8 cellular contexts compared by ENCODE assay signal in genomic region chr2:43059183-43059897, GRCh38.
DNase-seq lines count a peak whose midpoint lies in the region; ATAC-seq and TF ChIP-seq lines count a peak whose summit lies in the region.

No MANE protein-coding gene starts in this region.

- H3K4me3 Mint-ChIP-seq in activated CD4-positive, alpha-beta T cell treated with anti-CD3 and anti-CD28 coated beads, Interleukin-2, amount 10 ng/mL, durations not matched to agents 7 days and 5 days = peak overlapping the region; percentile 6
- H3K4me3 Mint-ChIP-seq in stimulated activated effector memory CD8-positive, alpha-beta T cell treated with anti-CD3 and anti-CD28 coated beads, Interleukin-12 subunit alpha, Interleukin-12 subunit beta, amount 100 ng/mL, for 72 hours = peak overlapping the region; percentile 6

- peak; percentile 84 for ATAC-seq in GM21786 (IDR thresholded peaks at IDR 0.05; ENCODE audit: unreplicated experiment)
- peak; percentile 97 for ATAC-seq in stimulated activated effector memory CD8-positive, alpha-beta T cell treated with anti-CD3 and anti-CD28 coated beads, Interleukin-12 subunit alpha, Interleukin-12 subunit beta, amount 100 ng/mL, for 72 hours
- ATAC-seq in HG02798 (IDR thresholded peaks at IDR 0.05; ENCODE audit: poor library complexity, unreplicated experiment) = no peak

- H3K9me3 ChIP-seq in BE2C (no peaks in the 10 kb centered on the region; the same call in 1 of the 2 replicates), colonic mucosa (no peaks in the 10 kb centered on the region)

- H3K27ac Mint-ChIP-seq in activated CD4-positive, alpha-beta T cell treated with anti-CD3 and anti-CD28 coated beads, Interleukin-2, amount 10 ng/mL, durations not matched to agents 7 days and 5 days = peak overlapping the region; percentile 86
- peak overlapping the region; percentile 9 for H3K27ac Mint-ChIP-seq in stimulated activated effector memory CD8-positive, alpha-beta T cell treated with anti-CD3 and anti-CD28 coated beads, Interleukin-12 subunit alpha, Interleukin-12 subunit beta, amount 100 ng/mL, for 72 hours

- no peak overlapping the region for H3K9ac ChIP-seq in colonic mucosa (ENCODE audit: low read depth in 2 of 2, low read length in 2 of 2)

- CTCF ChIA-PET in activated CD4-positive, alpha-beta T cell treated with anti-CD3 and anti-CD28 coated beads, Interleukin-2, amount 10 ng/mL, durations not matched to agents 7 days and 5 days (lab: Charles Lee) = interaction anchor here (1.2 kb wide), 1 partner anchor 483 kb away, joined by 3 read pairs; no protein-coding TSS in a partner anchor

- H3K9me3 Mint-ChIP-seq in activated CD4-positive, alpha-beta T cell treated with anti-CD3 and anti-CD28 coated beads, Interleukin-2, amount 10 ng/mL, durations not matched to agents 7 days and 5 days = peaks cover 8% of the 10 kb centered on the region
- H3K9me3 Mint-ChIP-seq in stimulated activated effector memory CD8-positive, alpha-beta T cell treated with anti-CD3 and anti-CD28 coated beads, Interleukin-12 subunit alpha, Interleukin-12 subunit beta, amount 100 ng/mL, for 72 hours = no peaks in the 10 kb centered on the region

- peaks cover 28% of the 10 kb centered on the region for H3K4me1 Mint-ChIP-seq in activated CD4-positive, alpha-beta T cell treated with anti-CD3 and anti-CD28 coated beads, Interleukin-2, amount 10 ng/mL, durations not matched to agents 7 days and 5 days
- peaks cover 27% of the 10 kb centered on the region for H3K4me1 Mint-ChIP-seq in stimulated activated effector memory CD8-positive, alpha-beta T cell treated with anti-CD3 and anti-CD28 coated beads, Interleukin-12 subunit alpha, Interleukin-12 subunit beta, amount 100 ng/mL, for 72 hours

- H3K36me3 ChIP-seq in BE2C (no peaks in the 10 kb centered on the region), colonic mucosa (no peaks in the 10 kb centered on the region)

- H3K4me3 ChIP-seq in BE2C (ENCODE audit: low read depth, low read length) = no peak overlapping the region
- no peak overlapping the region for H3K4me3 ChIP-seq in colonic mucosa

- H3K4me1 ChIP-seq in BE2C (peaks cover 13% of the 10 kb centered on the region), colonic mucosa (no peaks in the 10 kb centered on the region)

- POLR2A ChIA-PET in activated CD4-positive, alpha-beta T cell treated with anti-CD3 and anti-CD28 coated beads, Interleukin-2, amount 10 ng/mL, durations not matched to agents 7 days and 5 days (lab: Charles Lee) = interaction anchor here (0.9 kb wide), 1 partner anchor 9 kb away, joined by 5 read pairs; no protein-coding TSS in a partner anchor

- no peak for TF ChIP-seq CTCF in BE2C (IDR thresholded peaks at IDR 0.05; ENCODE audit: low read depth, low read length)
- TF ChIP-seq CTCF in colonic mucosa (IDR thresholded peaks at IDR 0.05) = no peak

- H3K27me3 Mint-ChIP-seq in activated CD4-positive, alpha-beta T cell treated with anti-CD3 and anti-CD28 coated beads, Interleukin-2, amount 10 ng/mL, durations not matched to agents 7 days and 5 days = peaks cover 13% of the 10 kb centered on the region

- no peaks in the 10 kb centered on the region for H3K27me3 ChIP-seq in BE2C
- H3K27me3 ChIP-seq in colonic mucosa = no peaks in the 10 kb centered on the region

- H3K27ac ChIP-seq in colonic mucosa = no peak overlapping the region

- peak; percentile 59 for DNase-seq in BE2C
- peak; percentile 8 for DNase-seq in NCI-H187 treated with DMSO at 0.1 percent for 48 hours (lab: John Stamatoyannopoulos, UW)
- peak; percentile 74 for DNase-seq in activated CD4-positive, alpha-beta T cell treated with anti-CD3 and anti-CD28 coated beads, Interleukin-2, amount 10 ng/mL, durations not matched to agents 7 days and 5 days
- peak; percentile 71 for DNase-seq in colonic mucosa
- DNase-seq in medulla oblongata (ENCODE audit: extremely low spot score) = peak; percentile 95
- DNase-seq in stimulated activated effector memory CD8-positive, alpha-beta T cell treated with anti-CD3 and anti-CD28 coated beads, Interleukin-12 subunit alpha, Interleukin-12 subunit beta, amount 100 ng/mL, for 72 hours (ENCODE audit: low spot score in 2 of 2) = peak; percentile 44 to 82

- intact Hi-C loops in colonic mucosa (cut with DNase I) = no loop called here

- peaks cover 6% of the 10 kb centered on the region for H3K36me3 Mint-ChIP-seq in activated CD4-positive, alpha-beta T cell treated with anti-CD3 and anti-CD28 coated beads, Interleukin-2, amount 10 ng/mL, durations not matched to agents 7 days and 5 days (ENCODE audit: low read depth)
- H3K36me3 Mint-ChIP-seq in stimulated activated effector memory CD8-positive, alpha-beta T cell treated with anti-CD3 and anti-CD28 coated beads, Interleukin-12 subunit alpha, Interleukin-12 subunit beta, amount 100 ng/mL, for 72 hours = peaks cover 4% of the 10 kb centered on the region

Comparison
In these comparisons a context has a peak if more than half of its experiments do, and no peak if none do; other contexts are left out.
1. DNase-seq: peak in every context shown above with its lines; median percentile 95 in medulla oblongata; 74 in activated CD4-positive, alpha-beta T cell treated with anti-CD3 and anti-CD28 coated beads, Interleukin-2, amount 10 ng/mL, durations not matched to agents 7 days and 5 days; 71 in colonic mucosa; 63 in stimulated activated effector memory CD8-positive, alpha-beta T cell treated with anti-CD3 and anti-CD28 coated beads, Interleukin-12 subunit alpha, Interleukin-12 subunit beta, amount 100 ng/mL, for 72 hours; 59 in BE2C; 8 in NCI-H187 treated with DMSO at 0.1 percent for 48 hours.